ENCODE assay signal across 8 cellular contexts in the genomic region with DNA sequence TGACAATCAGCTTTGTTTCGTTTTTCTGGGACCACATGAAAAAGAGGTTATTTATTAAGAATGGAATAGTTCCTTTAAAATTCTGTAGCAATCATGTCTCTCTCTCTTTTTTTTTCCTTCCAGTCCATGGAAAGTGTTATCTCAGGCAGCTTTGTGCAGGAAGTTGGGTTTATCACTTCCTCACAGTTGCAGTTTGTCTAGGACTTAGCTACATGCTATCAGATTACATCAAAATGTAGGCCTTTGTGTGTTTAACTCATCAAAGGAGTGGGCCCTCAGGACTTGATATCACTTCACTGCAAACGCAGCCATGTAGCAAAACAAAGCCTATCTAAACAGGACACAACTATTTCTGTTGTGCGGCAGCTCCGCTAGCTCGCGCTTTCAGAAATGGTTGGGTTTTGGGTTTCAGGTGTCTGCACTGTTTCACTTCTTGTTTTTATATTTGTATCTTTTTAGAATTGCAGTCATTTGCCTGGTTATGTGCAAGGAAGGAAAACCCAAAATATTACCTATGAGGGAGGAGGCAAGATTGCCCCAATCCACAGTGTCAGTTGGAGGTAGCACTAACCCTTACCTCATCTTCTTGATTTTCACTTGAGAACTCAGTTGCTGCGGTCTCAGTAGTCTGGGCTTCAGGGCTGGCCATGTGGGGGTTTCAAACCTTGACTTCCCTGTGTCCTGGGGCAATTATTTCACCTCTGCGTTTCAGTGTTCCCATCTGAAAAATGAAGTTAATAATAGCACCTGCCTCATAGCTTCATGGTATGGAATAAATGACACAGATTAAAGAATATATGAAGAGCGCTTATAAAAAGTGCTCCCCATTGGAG.
A peak's percentile ranks its signal among the peaks of the same experiment; 100 is the strongest.
DNase-seq lines count a peak whose midpoint lies in the region; ATAC-seq, FAIRE-seq and TF ChIP-seq lines count a peak whose summit lies in the region.

No MANE protein-coding gene starts in this region.

- ATAC-seq in GM21526 (IDR thresholded peaks at IDR 0.05; ENCODE audit: low FRiP score, unreplicated experiment) (peak; percentile 83), HG03575 (IDR thresholded peaks at IDR 0.05; ENCODE audit: extremely low read depth, insufficient number of reproducible peaks, low FRiP score, unreplicated experiment) (peak; percentile 68)
- ATAC-seq in natural killer cell treated with Interleukin-12 subunit alpha and Interleukin-12 subunit beta and Interleukin-15 and Interleukin-18, amount 100 ng/mL, for 72 hours, result peak; percentile 56 to 75

- FAIRE-seq in GM12891 (lab: Jason Lieb, UNC), result peak; percentile 91

- H3K9me3 ChIP-seq in ascending aorta, result no peaks in the 10 kb centered on the region

- TF ChIP-seq POLR2A in GM12891 (IDR thresholded peaks at IDR 0.05; ENCODE audit: low read depth, low read length), result no peak

- H3K27ac Mint-ChIP-seq in natural killer cell treated with Interleukin-12 subunit alpha and Interleukin-12 subunit beta and Interleukin-15 and Interleukin-18, amount 100 ng/mL, for 72 hours, result peak overlapping the region; percentile 31 to 69

- peak overlapping the region; percentile 58 for H3K4me3 Mint-ChIP-seq in natural killer cell treated with Interleukin-12 subunit alpha and Interleukin-12 subunit beta and Interleukin-15 and Interleukin-18, amount 100 ng/mL, for 72 hours

- peak; percentile 33 for DNase-seq in GM12891 (ENCODE audit: insufficient read length, low spot score)
- no peak for DNase-seq in ascending aorta (ENCODE audit: low spot score in 2 of 2)
- no peak for DNase-seq in natural killer cell treated with Interleukin-12 subunit alpha and Interleukin-12 subunit beta and Interleukin-15 and Interleukin-18, amount 100 ng/mL, for 72 hours (ENCODE audit: low spot score)
- DNase-seq in stimulated activated CD4-positive, alpha-beta T cell treated with anti-CD3 and anti-CD28 coated beads, Interleukin-4, amount 100 ng/mL, for 1 hour, result no peak
- DNase-seq in activated CD4-positive, alpha-beta T cell treated with anti-CD3 and anti-CD28 coated beads, Interleukin-2, amount 50 U/mL, for 48 hours, result no peak
- no peak for DNase-seq in SW480 (ENCODE audit: low spot score)

- H3K27me3 Mint-ChIP-seq in natural killer cell treated with Interleukin-12 subunit alpha and Interleukin-12 subunit beta and Interleukin-15 and Interleukin-18, amount 100 ng/mL, for 72 hours, result peaks cover 0 to 1% of the 10 kb centered on the region in 2 donors

- peak overlapping the region in 1 of 2 donors; percentile 49 for H3K4me3 ChIP-seq in ascending aorta

- no peaks in the 10 kb centered on the region for H3K9me3 Mint-ChIP-seq in natural killer cell treated with Interleukin-12 subunit alpha and Interleukin-12 subunit beta and Interleukin-15 and Interleukin-18, amount 100 ng/mL, for 72 hours

- H3K36me3 ChIP-seq in ascending aorta, result no peaks in the 10 kb centered on the region

- H3K36me3 Mint-ChIP-seq in natural killer cell treated with Interleukin-12 subunit alpha and Interleukin-12 subunit beta and Interleukin-15 and Interleukin-18, amount 100 ng/mL, for 72 hours, result no peaks in the 10 kb centered on the region

- H3K27ac ChIP-seq in ascending aorta, result peak overlapping the region; percentile 88 to 89

- H3K27me3 ChIP-seq in ascending aorta, result no peaks in the 10 kb centered on the region

- TF ChIP-seq CTCF in ascending aorta (IDR thresholded peaks at IDR 0.05), result no peak

- peaks cover 8 to 13% of the 10 kb centered on the region in 2 donors for H3K4me1 ChIP-seq in ascending aorta

- intact Hi-C loops in ascending aorta (cut with DNase I), result loop anchor here (1.0 to 5.0 kb wide), 3 partner anchors 67 to 164 kb away; a partner anchor contains a TSS

- H3K4me1 Mint-ChIP-seq in natural killer cell treated with Interleukin-12 subunit alpha and Interleukin-12 subunit beta and Interleukin-15 and Interleukin-18, amount 100 ng/mL, for 72 hours (ENCODE audit: low read depth in 2 of 2), result peaks cover 23 to 24% of the 10 kb centered on the region in 2 donors

TF ChIP-seq in GM12891, 5 proteins besides CTCF, POLR2A, EP300 and RAD21:
- no peak for TF ChIP-seq POU2F2 (IDR thresholded peaks at IDR 0.05; ENCODE audit: low read depth, low read length)
- peak; percentile 73 for TF ChIP-seq PAX5 (IDR thresholded peaks at IDR 0.05; ENCODE audit: insufficient read depth, low read length, severe bottlenecking)
- TF ChIP-seq POLR2AphosphoS5 (IDR thresholded peaks at IDR 0.05; ENCODE audit: low read depth, low read length), result no peak
- peak; percentile 97 for TF ChIP-seq SPI1 (IDR thresholded peaks at IDR 0.05; ENCODE audit: low read depth, low read length)
